In the genomic region with DNA sequence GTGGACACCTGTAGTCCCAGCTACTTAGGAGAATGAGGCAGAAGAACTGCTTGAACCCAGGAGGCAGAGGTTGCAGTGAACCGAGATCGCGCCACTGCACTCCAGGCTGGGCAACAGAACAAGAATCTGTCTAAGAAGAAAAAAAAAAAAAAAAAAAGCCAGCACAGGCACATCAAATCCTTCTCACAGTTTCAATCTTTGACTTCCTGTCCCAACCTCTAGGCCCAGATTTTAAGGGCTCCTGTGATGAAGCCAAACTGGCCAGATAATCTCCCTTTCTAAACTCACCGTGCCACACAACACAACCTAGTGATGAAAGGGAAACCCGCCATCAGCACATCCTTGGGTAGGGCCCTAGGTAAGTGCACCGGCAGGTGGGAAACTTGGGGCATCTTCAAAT, we compare ENCODE assay signal across 18 cellular contexts. TPM values are rescaled to one million over a fixed set of nuclear protein-coding genes. Genes with fewer than 3 reads are reported as not detected.
DNase-seq lines count a peak whose midpoint lies in the region; ATAC-seq and TF ChIP-seq lines count a peak whose summit lies in the region.
"Had no signal": no experiment of that assay in that cellular context is flagged by ENCODE, and none has a peak within 500 bp of the region (broad histone marks: within the 10 kb centered on the region; RNA-seq: fewer than 3 reads in every experiment).

No MANE protein-coding gene starts in this region.

- peaks cover under 1% of the 10 kb centered on the region for H3K27me3 Mint-ChIP-seq in neural crest cell (ENCODE audit: low read depth)

- no peaks in the 10 kb centered on the region for H3K9me3 ChIP-seq in esophagus muscularis mucosa
- H3K9me3 ChIP-seq in sigmoid colon: no peaks in the 10 kb centered on the region
- H3K9me3 ChIP-seq in testis: no peaks in the 10 kb centered on the region
- H3K9me3 ChIP-seq: HAP-1 had no signal

- peak overlapping the region; percentile 31 to 51 (median 46) for H3K27ac ChIP-seq in esophagus muscularis mucosa (replicated peaks in 1 of 4)
- peak overlapping the region; percentile 2 to 94 (median 54) for H3K27ac ChIP-seq in sigmoid colon
- H3K27ac ChIP-seq in testis: no peak overlapping the region

- H3K4me3 ChIP-seq in esophagus muscularis mucosa (no peak overlapping the region), sigmoid colon (no peak overlapping the region), testis (no peak overlapping the region)
- H3K4me3 ChIP-seq: HAP-1 had no signal

- no peaks in the 10 kb centered on the region for H3K9me3 Mint-ChIP-seq in neural crest cell
- H3K9me3 Mint-ChIP-seq: CD4-positive, alpha-beta memory T cell; HFFc6 had no signal

- peaks cover 49% of the 10 kb centered on the region for H3K4me1 Mint-ChIP-seq in neural crest cell
- H3K4me1 Mint-ChIP-seq: CD4-positive, alpha-beta memory T cell had no signal

- H3K27me3 ChIP-seq in esophagus muscularis mucosa: no peaks in the 10 kb centered on the region
- H3K27me3 ChIP-seq in sigmoid colon: no peaks in the 10 kb centered on the region
- no peaks in the 10 kb centered on the region for H3K27me3 ChIP-seq in testis

- peak overlapping the region; percentile 46 for H3K27ac Mint-ChIP-seq in neural crest cell (ENCODE audit: unreplicated experiment)
- H3K27ac Mint-ChIP-seq: CD4-positive, alpha-beta memory T cell; HFFc6 had no signal

- 69% methylated on average over 6 of the region's 6 CpGs for WGBS in esophagus muscularis mucosa
- WGBS in sigmoid colon, 2 donors: 87 to 93% methylated on average over 6 of the region's 6 CpGs
- WGBS in testis, 2 donors: 90 to 92% methylated on average over 6 of the region's 6 CpGs

- H3K36me3 Mint-ChIP-seq in neural crest cell (ENCODE audit: low read depth): peaks cover 2% of the 10 kb centered on the region
- H3K36me3 Mint-ChIP-seq: CD4-positive, alpha-beta memory T cell had no signal

- ATAC-seq in GM21529 (IDR thresholded peaks at IDR 0.05; ENCODE audit: unreplicated experiment): no peak
- no peak for ATAC-seq in omental fat pad (ENCODE audit: low FRiP score)

- H3K4me3 Mint-ChIP-seq in neural crest cell: no peak overlapping the region
- H3K4me3 Mint-ChIP-seq: CD4-positive, alpha-beta memory T cell; HFFc6 had no signal

- TF ChIP-seq EP300 in esophagus muscularis mucosa (IDR thresholded peaks at IDR 0.05) (no peak), sigmoid colon (IDR thresholded peaks at IDR 0.05) (no peak)

- H3K4me1 ChIP-seq in esophagus muscularis mucosa: peaks cover 9 to 95% (median 87%) of the 10 kb centered on the region in 4 donors
- peaks cover 0 to 93% (median 86%) of the 10 kb centered on the region in 4 donors for H3K4me1 ChIP-seq in sigmoid colon
- H3K4me1 ChIP-seq in testis: peaks cover 19% of the 10 kb centered on the region
- H3K4me1 ChIP-seq: HAP-1 had no signal

- H3K36me3 ChIP-seq in esophagus muscularis mucosa: no peaks in the 10 kb centered on the region
- no peaks in the 10 kb centered on the region for H3K36me3 ChIP-seq in sigmoid colon
- H3K36me3 ChIP-seq in testis (ENCODE audit: low read depth, missing control alignments): no peaks in the 10 kb centered on the region
- H3K36me3 ChIP-seq: HAP-1 had no signal

- intact Hi-C loops in esophagus muscularis mucosa (cut with DNase I) (no loop called here), sigmoid colon (cut with DNase I) (loop anchor here (10.0 kb wide), 1 partner anchor 143 kb away; no protein-coding TSS in a partner anchor), testis (cut with DNase I; ENCODE audit: low total_unique reads) (no loop called here)

- DNase-seq in esophagus muscularis mucosa (ENCODE audit: extremely low spot score) (no peak), neural crest cell (ENCODE audit: low read depth, low spot score) (no peak), sigmoid colon (no peak), NCI-H146 (lab: John Stamatoyannopoulos, UW) (no peak), testis (no peak), omental fat pad (ENCODE audit: low spot score) (no peak)
- DNase-seq: C1 segment of cervical spinal cord; Calu3; CD4-positive, alpha-beta memory T cell; COR-L47; DMS53; DMS79 treated with DMSO at 0.1 percent for 48 hours; GF-D8; GOT3; HFFc6 had no signal

- TF ChIP-seq POLR2A in esophagus muscularis mucosa (IDR thresholded peaks at IDR 0.05; ENCODE audit: low read depth): no peak
- TF ChIP-seq POLR2A in sigmoid colon (IDR thresholded peaks at IDR 0.05): no peak
- no peak for TF ChIP-seq POLR2A in testis (IDR thresholded peaks at IDR 0.05)

- TF ChIP-seq CTCF in esophagus muscularis mucosa (IDR thresholded peaks at IDR 0.05) (no peak), neural crest cell (conservative IDR thresholded peaks at IDR 0.05) (no peak), sigmoid colon (IDR thresholded peaks at IDR 0.05) (no peak), testis (IDR thresholded peaks at IDR 0.05) (no peak), omental fat pad (IDR thresholded peaks at IDR 0.05) (no peak)

RNA-seq across cellular contexts. Expression of a gene that starts 58.1 kb away (rescaled TPM):
- total RNA-seq in esophagus muscularis mucosa (10 to 100 TPM; 37.4 to 71.8 (median 59.4) TPM), neural crest cell (12.4 and 14.9 TPM in 2 replicates), sigmoid colon (10 to 100 TPM; 51.4 to 81.7 (median 59.8) TPM), testis (10 to 100 TPM; 12.3 to 16.5 TPM), omental fat pad (10 to 100 TPM in 2 of 4 donors, 1 to 10 TPM in 2; 6.3 to 32.2 (median 15.1) TPM)
- polyA plus RNA-seq in sigmoid colon (1 to 10 TPM in 2 of 3 donors, under 1 TPM in 1; 0.46 to 7.6 (median 1.2) TPM), testis (ENCODE audit: insufficient read depth, low read depth, low replicate concordance) (11.5 TPM)
- total RNA-seq: A172, Calu3 had no signal

Comparison
In these comparisons a context has a peak if more than half of its experiments do, and no peak if none do; other contexts are left out.
1. H3K27ac ChIP-seq: peak in esophagus muscularis mucosa (4 of 4) and sigmoid colon (4 of 4); none in testis (0 of 2).